Comparison of ENCODE assay signal across 8 cellular contexts in genomic region chr1:93874025-93874651, GRCh38. TPM values are rescaled to one million over a fixed set of nuclear protein-coding genes. Genes with fewer than 3 reads are reported as not detected.
DNase-seq lines count a peak whose midpoint lies in the region; ATAC-seq and TF ChIP-seq lines count a peak whose summit lies in the region.

No MANE protein-coding gene starts in this region.

- peaks cover 36% of the 10 kb centered on the region for H3K4me1 Mint-ChIP-seq in CD4-positive, alpha-beta T cell (ENCODE audit: low read depth)

- H3K27ac ChIP-seq in CD4-positive, alpha-beta T cell (ENCODE audit: low read depth, low read length), result peak overlapping the region; percentile 25
- H3K27ac ChIP-seq in foreskin keratinocyte (no peak overlapping the region), upper lobe of left lung (no peak overlapping the region)

- TF ChIP-seq POLR2A in upper lobe of left lung (IDR thresholded peaks at IDR 0.05), result no peak

- DNase-seq in CD4-positive, alpha-beta T cell, result no peak
- peak; percentile 30 for DNase-seq in H7
- DNase-seq in SW480 (ENCODE audit: low spot score), result peak; percentile 8
- DNase-seq in foreskin keratinocyte, result peak; percentile 20
- DNase-seq in upper lobe of left lung, result no peak
- no peak for DNase-seq in NCI-H1092 (lab: John Stamatoyannopoulos, UW)

- no peaks in the 10 kb centered on the region for H3K9me3 Mint-ChIP-seq in CD4-positive, alpha-beta T cell

- H3K4me1 ChIP-seq in foreskin keratinocyte (peaks cover 12% of the 10 kb centered on the region), upper lobe of left lung (peaks cover 17 to 28% (median 22%) of the 10 kb centered on the region in 4 donors)

- TF ChIP-seq CTCF in CD4-positive, alpha-beta T cell (IDR thresholded peaks at IDR 0.05), result peak; percentile 57
- TF ChIP-seq CTCF in foreskin keratinocyte (conservative IDR thresholded peaks at IDR 0.05) (peak; percentile 70), upper lobe of left lung (IDR thresholded peaks at IDR 0.05) (peak in 5 of 6 experiments; percentile 9 to 58 (median 33))

- no peaks in the 10 kb centered on the region for H3K27me3 ChIP-seq in CD4-positive, alpha-beta T cell (ENCODE audit: control insufficient read depth, insufficient read depth, low read length)
- H3K27me3 ChIP-seq in H7 (ENCODE audit: control insufficient read depth, insufficient read depth, low read length), result no peaks in the 10 kb centered on the region
- no peaks in the 10 kb centered on the region for H3K27me3 ChIP-seq in foreskin keratinocyte
- H3K27me3 ChIP-seq in upper lobe of left lung, result no peaks in the 10 kb centered on the region

- H3K4me3 Mint-ChIP-seq in CD4-positive, alpha-beta T cell, result peak overlapping the region; percentile 40

- POLR2A ChIA-PET in CD4-positive, alpha-beta T cell (lab: Charles Lee), result no interaction called here

- H3K27ac Mint-ChIP-seq in CD4-positive, alpha-beta T cell, result peak overlapping the region; percentile 57

- 63 to 79% methylated on average over 3 of the region's 3 CpGs for WGBS in upper lobe of left lung, 2 donors

- H3K9me3 ChIP-seq in CD4-positive, alpha-beta T cell (ENCODE audit: control insufficient read depth, low read length), result no peaks in the 10 kb centered on the region
- H3K9me3 ChIP-seq in upper lobe of left lung, result no peaks in the 10 kb centered on the region

- no peak for TF ChIP-seq EP300 in upper lobe of left lung (IDR thresholded peaks at IDR 0.05)

- H3K36me3 ChIP-seq in H7 (replicated peaks; ENCODE audit: control insufficient read depth, insufficient read depth, low read length) (peaks cover 43% of the 10 kb centered on the region), upper lobe of left lung (peaks cover 61 to 86% (median 66%) of the 10 kb centered on the region in 4 donors)

- peaks cover 91% of the 10 kb centered on the region for H3K36me3 Mint-ChIP-seq in CD4-positive, alpha-beta T cell (ENCODE audit: low read depth)

- CTCF ChIA-PET in CD4-positive, alpha-beta T cell (lab: Charles Lee), result interaction anchor here (1.3 kb wide), 1 partner anchor 245 kb away, joined by 4 read pairs; no protein-coding TSS in a partner anchor

- intact Hi-C loops in CD4-positive, alpha-beta T cell (cut with DNase I, micrococcal nuclease), result loop anchor here (1.0 to 10.0 kb wide), 6 partner anchors 30 to 1039 kb away; partner anchors contain the start of gene RPL5 (in 1 of the 2)

- H3K4me3 ChIP-seq in H7 (ENCODE audit: insufficient read depth, low read depth, low read length) (no peak overlapping the region), upper lobe of left lung (no peak overlapping the region)

- peak; percentile 35 for ATAC-seq in CD4-positive, alpha-beta T cell (ENCODE audit: poor library complexity)
- ATAC-seq in foreskin keratinocyte (peak; percentile 39), upper lobe of left lung (ENCODE audit: low FRiP score in 2 of 2) (no peak), HG02623 (IDR thresholded peaks at IDR 0.05; ENCODE audit: unreplicated experiment) (no peak), GM19467 (IDR thresholded peaks at IDR 0.05; ENCODE audit: unreplicated experiment) (no peak)

- H3K27me3 Mint-ChIP-seq in CD4-positive, alpha-beta T cell, result no peaks in the 10 kb centered on the region

RNA-seq across cellular contexts. Expression of gene DNTTIP2, which starts 4.9 kb away (rescaled TPM):
- 100 to 1,000 TPM; 110 to 120 TPM for total RNA-seq in CD4-positive, alpha-beta T cell
- total RNA-seq in H7 (2014; rRNA removed; shearing (Covaris generic)), result 45.9 and 75.9 TPM in 2 replicates
- 67.4 and 74.0 TPM in 2 replicates for total RNA-seq in foreskin keratinocyte
- 64.9 and 70.3 TPM in 2 replicates for polyA plus RNA-seq in foreskin keratinocyte
- 10 to 100 TPM; 14.4 to 43.7 (median 33.2) TPM for total RNA-seq in upper lobe of left lung

RNA-seq across cellular contexts. Expression of gene GCLM, which starts 35.1 kb away (rescaled TPM):
- total RNA-seq in CD4-positive, alpha-beta T cell, result 1 to 10 TPM; 6.1 to 6.8 TPM
- total RNA-seq in H7 (2014; rRNA removed; shearing (Covaris generic)), result 19.9 and 20.0 TPM in 2 replicates
- total RNA-seq in foreskin keratinocyte, result 19.6 and 20.3 TPM in 2 replicates
- 11.3 and 12.6 TPM in 2 replicates for polyA plus RNA-seq in foreskin keratinocyte
- 10 to 100 TPM; 11.3 to 25.1 (median 20.2) TPM for total RNA-seq in upper lobe of left lung

Comparison
In these comparisons a context has a peak if more than half of its experiments do, and no peak if none do; other contexts are left out.
1. ATAC-seq: peak in CD4-positive, alpha-beta T cell (single experiment) and foreskin keratinocyte (single experiment); none in upper lobe of left lung (0 of 2), HG02623 (single experiment) and GM19467 (single experiment).
2. DNase-seq: peak in H7 (single experiment), SW480 (single experiment) and foreskin keratinocyte (2 of 2); none in CD4-positive, alpha-beta T cell (0 of 10), upper lobe of left lung (0 of 2) and NCI-H1092 (single experiment).
3. Peak in every context shown above with its lines, with median percentiles within 50 percentile points of each other: CTCF ChIP-seq.